In the genomic region with DNA sequence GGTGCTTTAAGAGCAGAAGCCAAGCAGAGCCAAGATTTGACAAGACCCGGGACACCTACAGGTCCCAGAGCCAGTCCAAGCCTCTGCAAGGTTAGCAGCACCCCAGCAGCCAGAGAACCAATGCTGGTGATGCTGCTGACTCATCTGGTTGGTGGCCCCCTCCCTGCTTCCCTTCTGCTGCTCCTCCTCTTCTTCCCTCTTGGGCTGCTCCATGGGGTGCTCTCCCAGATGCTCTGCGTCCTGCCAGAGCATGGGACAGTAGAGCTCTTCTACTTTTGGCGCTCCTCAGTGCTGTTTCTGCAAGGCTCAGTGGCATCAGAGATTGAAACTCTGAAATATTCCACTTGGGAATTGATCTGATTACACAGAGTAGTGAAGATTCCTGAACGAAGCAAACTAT, we compare ENCODE assay signal across 13 cellular contexts.
DNase-seq lines count a peak whose midpoint lies in the region; ATAC-seq and TF ChIP-seq lines count a peak whose summit lies in the region.
"Had no signal": no experiment of that assay in that cellular context is flagged by ENCODE, and none has a peak within 500 bp of the region (broad histone marks: within the 10 kb centered on the region; RNA-seq: fewer than 3 reads in every experiment).

No MANE protein-coding gene starts in this region.

- H4K20me1 ChIP-seq in HCT116 (ENCODE audit: insufficient read depth): no peaks in the 10 kb centered on the region

- peak overlapping the region; percentile 3 to 31 for H3K18ac ChIP-seq in mesenchymal stem cell (ENCODE audit: low read depth in 1 of 2, low read length in 2 of 2)

- H3K27me3 ChIP-seq in HCT116 (ENCODE audit: insufficient read depth, low read length) (no peaks in the 10 kb centered on the region), ascending aorta (no peaks in the 10 kb centered on the region), mesenchymal stem cell (ENCODE audit: control insufficient read depth in 1 of 2, insufficient read depth in 1 of 2, low read length in 2 of 2) (no peaks in the 10 kb centered on the region)
- H3K27me3 ChIP-seq: pancreas had no signal

- no peak overlapping the region for H2BK15ac ChIP-seq in mesenchymal stem cell (ENCODE audit: low read depth, poor library complexity, severe bottlenecking)

- H3K4me3 ChIP-seq in HCT116 (replicated peaks in 1 of 2; ENCODE audit: low read depth in 1 of 2, low read length in 2 of 2): peak overlapping the region in 1 of 2 experiments; percentile 14; a peak in 1 of 4 replicates
- H3K4me3 ChIP-seq in ascending aorta: no peak overlapping the region
- H3K4me3 ChIP-seq in mesenchymal stem cell (ENCODE audit: insufficient read depth in 1 of 2, low read depth in 1 of 2, low read length in 2 of 2): no peak overlapping the region
- H3K4me3 ChIP-seq: pancreas had no signal

- peak overlapping the region; percentile 68 for H3K4me2 ChIP-seq in HCT116 (ENCODE audit: low read length)
- H3K4me2 ChIP-seq in mesenchymal stem cell (ENCODE audit: low read length, poor library complexity, severe bottlenecking): no peak overlapping the region

- H3K79me2 ChIP-seq in HCT116 (ENCODE audit: insufficient read depth, low read length): no peaks in the 10 kb centered on the region

- 87% methylated on average over 4 of the region's 4 CpGs for WGBS in mesenchymal stem cell

- RAD21 ChIA-PET in HCT116 (lab: Charles Lee; ENCODE audit: low non-redundant PET in 1 of 2, low total read pairs in 2 of 2, uncharacterized antibody in 2 of 2, unreplicated experiment in 2 of 2): no interaction called here

- H2AFZ ChIP-seq in HCT116 (ENCODE audit: low read depth, low read length, poor library complexity, severe bottlenecking) (no peak overlapping the region), mesenchymal stem cell (ENCODE audit: low read depth, low read length) (no peak overlapping the region)

- no peak overlapping the region for H2BK120ac ChIP-seq in mesenchymal stem cell (ENCODE audit: low read depth, low read length)

- POLR2A ChIA-PET in HCT116 (lab: Charles Lee): no interaction called here

- peak overlapping the region; percentile 21 for H2BK5ac ChIP-seq in mesenchymal stem cell (ENCODE audit: low read depth, low read length, poor library complexity, severe bottlenecking)

- TF ChIP-seq RAD21 in HCT116 (IDR thresholded peaks at IDR 0.05; ENCODE audit: low read depth): no peak

- H3K4me1 ChIP-seq in HCT116 (ENCODE audit: control insufficient read depth in 1 of 2, insufficient read depth in 2 of 2, low read length in 2 of 2) (peaks cover 54 to 70% of the 10 kb centered on the region in 2 experiments), ascending aorta (peaks cover 15 to 54% of the 10 kb centered on the region in 2 donors), mesenchymal stem cell (ENCODE audit: control insufficient read depth, insufficient read depth, low read depth, low read length) (peaks cover 23% of the 10 kb centered on the region)

- H3K4ac ChIP-seq in mesenchymal stem cell (ENCODE audit: low read depth in 1 of 2, low read length in 2 of 2): no peak overlapping the region

- H4K91ac ChIP-seq in mesenchymal stem cell (ENCODE audit: low read length): peak overlapping the region; percentile 30

- TF ChIP-seq CTCF in HCT116 (IDR thresholded peaks at IDR 0.05 in 2 of 3, conservative IDR thresholded peaks at IDR 0.05 in 1 of 3; ENCODE audit: borderline replicate concordance in 1 of 3, insufficient read depth in 1 of 3, low read depth in 2 of 3, low read length in 2 of 3): no peak
- no peak for TF ChIP-seq CTCF in ascending aorta (IDR thresholded peaks at IDR 0.05)

- H3K79me1 ChIP-seq in mesenchymal stem cell (replicated peaks; ENCODE audit: low read length, poor library complexity, severe bottlenecking): peaks cover 8% of the 10 kb centered on the region

- H4K8ac ChIP-seq in mesenchymal stem cell (ENCODE audit: low read length): no peak overlapping the region

- CTCF ChIA-PET in HCT116 (lab: Charles Lee): no interaction called here

- peak overlapping the region; percentile 52; the same call in 1 of the 2 replicates for H3K27ac ChIP-seq in HCT116 (ENCODE audit: low read depth, low read length)
- H3K27ac ChIP-seq in ascending aorta: peak overlapping the region; percentile 78 to 81
- peak overlapping the region; percentile 95 for H3K27ac ChIP-seq in mesenchymal stem cell (ENCODE audit: low read length, poor library complexity, severe bottlenecking)
- H3K27ac ChIP-seq: pancreas had no signal

- ATAC-seq in HCT116: peak; percentile 37
- ATAC-seq: pancreas had no signal

- no TSS peak for BruUV-seq in HCT116 (replicated peaks; lab: Mats Ljungman, UMichigan)

- no peaks in the 10 kb centered on the region for H3K9me2 ChIP-seq in HCT116 (ENCODE audit: insufficient read depth)

- no peak for TF ChIP-seq POLR2A in HCT116 (IDR thresholded peaks at IDR 0.05; ENCODE audit: borderline replicate concordance, extremely low read depth, insufficient read depth, insufficient read length)

- intact Hi-C loops in HCT116 (cut with micrococcal nuclease): no loop called here
- intact Hi-C loops in ascending aorta (cut with DNase I): loop anchor here (2.0 to 5.0 kb wide), 2 partner anchors 147 to 179 kb away; a partner anchor contains a TSS

- peak overlapping the region in 1 of 2 experiments; percentile 9 for H3K23ac ChIP-seq in mesenchymal stem cell (ENCODE audit: low read length in 2 of 2)

- peak overlapping the region; percentile 31; the same call in 1 of the 2 replicates for H3K9ac ChIP-seq in HCT116 (ENCODE audit: low read length)
- H3K9ac ChIP-seq in mesenchymal stem cell (ENCODE audit: low read length): no peak overlapping the region

- H3K36me3 ChIP-seq in HCT116 (ENCODE audit: control insufficient read depth in 1 of 2, insufficient read depth in 2 of 2, low read length in 2 of 2): no peaks in the 10 kb centered on the region
- H3K36me3 ChIP-seq in ascending aorta: no peaks in the 10 kb centered on the region
- H3K36me3 ChIP-seq in mesenchymal stem cell (ENCODE audit: control insufficient read depth in 1 of 2, insufficient read depth in 2 of 2, low read depth in 1 of 2, low read length in 2 of 2): peaks cover 0 to 5% of the 10 kb centered on the region in 2 experiments
- H3K36me3 ChIP-seq: pancreas had no signal

- H3K14ac ChIP-seq in mesenchymal stem cell (ENCODE audit: low read length in 2 of 2): no peak overlapping the region

- peak overlapping the region; percentile 4 to 87 for H2BK12ac ChIP-seq in mesenchymal stem cell (ENCODE audit: low read length in 2 of 2)

- no peaks in the 10 kb centered on the region for H3K9me3 ChIP-seq in HCT116 (ENCODE audit: control insufficient read depth in 1 of 2, insufficient read depth in 1 of 2, low read depth in 1 of 2, low read length in 2 of 2)
- H3K9me3 ChIP-seq in ascending aorta: no peaks in the 10 kb centered on the region
- H3K9me3 ChIP-seq in mesenchymal stem cell (ENCODE audit: control insufficient read depth, low read length): no peaks in the 10 kb centered on the region
- H3K9me3 ChIP-seq: pancreas had no signal

- peak overlapping the region; percentile 86 for H2AK5ac ChIP-seq in mesenchymal stem cell (ENCODE audit: low read length, severe bottlenecking)

- DNase-seq in A172 (ENCODE audit: low spot score) (peak; percentile 95), HCT116 (ENCODE audit: low read depth, low spot score) (no peak), ascending aorta (ENCODE audit: low spot score in 2 of 2) (no peak), mesenchymal stem cell (peak; percentile 32), GOT3 (lab: John Stamatoyannopoulos, UW) (no peak), cerebellum (ENCODE audit: low spot score) (no peak), anterior cingulate cortex (lab: John Stamatoyannopoulos, UW) (no peak)
- no peak for DNase-seq in central memory CD4-positive, alpha-beta T cell
- DNase-seq: KBM-7, NCI-H1694 treated with DMSO at 0.1 percent for 48 hours, NCI-H526 treated with DMSO at 0.1 percent for 48 hours, pancreas, SHP77 had no signal

TF ChIP-seq in HCT116, 20 proteins besides CTCF, POLR2A, EP300 and RAD21 (continues in another document):
- TF ChIP-seq ZNF274 (IDR thresholded peaks at IDR 0.05; ENCODE audit: low read depth, low read length) (no peak), CBX3 (IDR thresholded peaks at IDR 0.05; ENCODE audit: low read depth) (no peak), CEBPB (IDR thresholded peaks at IDR 0.05; ENCODE audit: low read depth) (no peak), YY1 (IDR thresholded peaks at IDR 0.05; ENCODE audit: extremely low read depth, insufficient replicate concordance, low read depth, low read length) (no peak), EZH2phosphoT487 (IDR thresholded peaks at IDR 0.05; ENCODE audit: borderline replicate concordance) (no peak), SP1 (IDR thresholded peaks at IDR 0.05; ENCODE audit: low read depth) (no peak), EZH2 (IDR thresholded peaks at IDR 0.05) (no peak)
- TF ChIP-seq, protein P1, sequence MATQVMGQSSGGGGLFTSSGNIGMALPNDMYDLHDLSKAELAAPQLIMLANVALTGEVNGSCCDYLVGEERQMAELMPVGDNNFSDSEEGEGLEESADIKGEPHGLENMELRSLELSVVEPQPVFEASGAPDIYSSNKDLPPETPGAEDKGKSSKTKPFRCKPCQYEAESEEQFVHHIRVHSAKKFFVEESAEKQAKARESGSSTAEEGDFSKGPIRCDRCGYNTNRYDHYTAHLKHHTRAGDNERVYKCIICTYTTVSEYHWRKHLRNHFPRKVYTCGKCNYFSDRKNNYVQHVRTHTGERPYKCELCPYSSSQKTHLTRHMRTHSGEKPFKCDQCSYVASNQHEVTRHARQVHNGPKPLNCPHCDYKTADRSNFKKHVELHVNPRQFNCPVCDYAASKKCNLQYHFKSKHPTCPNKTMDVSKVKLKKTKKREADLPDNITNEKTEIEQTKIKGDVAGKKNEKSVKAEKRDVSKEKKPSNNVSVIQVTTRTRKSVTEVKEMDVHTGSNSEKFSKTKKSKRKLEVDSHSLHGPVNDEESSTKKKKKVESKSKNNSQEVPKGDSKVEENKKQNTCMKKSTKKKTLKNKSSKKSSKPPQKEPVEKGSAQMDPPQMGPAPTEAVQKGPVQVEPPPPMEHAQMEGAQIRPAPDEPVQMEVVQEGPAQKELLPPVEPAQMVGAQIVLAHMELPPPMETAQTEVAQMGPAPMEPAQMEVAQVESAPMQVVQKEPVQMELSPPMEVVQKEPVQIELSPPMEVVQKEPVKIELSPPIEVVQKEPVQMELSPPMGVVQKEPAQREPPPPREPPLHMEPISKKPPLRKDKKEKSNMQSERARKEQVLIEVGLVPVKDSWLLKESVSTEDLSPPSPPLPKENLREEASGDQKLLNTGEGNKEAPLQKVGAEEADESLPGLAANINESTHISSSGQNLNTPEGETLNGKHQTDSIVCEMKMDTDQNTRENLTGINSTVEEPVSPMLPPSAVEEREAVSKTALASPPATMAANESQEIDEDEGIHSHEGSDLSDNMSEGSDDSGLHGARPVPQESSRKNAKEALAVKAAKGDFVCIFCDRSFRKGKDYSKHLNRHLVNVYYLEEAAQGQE (IDR thresholded peaks at IDR 0.05; ENCODE audit: low read depth): no peak
- TF ChIP-seq, protein P2, sequence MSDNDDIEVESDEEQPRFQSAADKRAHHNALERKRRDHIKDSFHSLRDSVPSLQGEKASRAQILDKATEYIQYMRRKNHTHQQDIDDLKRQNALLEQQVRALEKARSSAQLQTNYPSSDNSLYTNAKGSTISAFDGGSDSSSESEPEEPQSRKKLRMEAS (IDR thresholded peaks at IDR 0.05): no peak

Comparison
In these comparisons a context has a peak if more than half of its experiments do, and no peak if none do; other contexts are left out.
1. DNase-seq: peak in A172 (single experiment) and mesenchymal stem cell (single experiment); none in HCT116 (single experiment), ascending aorta (0 of 2), central memory CD4-positive, alpha-beta T cell (single experiment), GOT3 (single experiment), cerebellum (single experiment) and anterior cingulate cortex (0 of 58).
2. Peak in every context shown above with its lines, with median percentiles within 50 percentile points of each other: H3K27ac ChIP-seq.